Comparison of ENCODE assay signal across 21 cellular contexts in the genomic region with DNA sequence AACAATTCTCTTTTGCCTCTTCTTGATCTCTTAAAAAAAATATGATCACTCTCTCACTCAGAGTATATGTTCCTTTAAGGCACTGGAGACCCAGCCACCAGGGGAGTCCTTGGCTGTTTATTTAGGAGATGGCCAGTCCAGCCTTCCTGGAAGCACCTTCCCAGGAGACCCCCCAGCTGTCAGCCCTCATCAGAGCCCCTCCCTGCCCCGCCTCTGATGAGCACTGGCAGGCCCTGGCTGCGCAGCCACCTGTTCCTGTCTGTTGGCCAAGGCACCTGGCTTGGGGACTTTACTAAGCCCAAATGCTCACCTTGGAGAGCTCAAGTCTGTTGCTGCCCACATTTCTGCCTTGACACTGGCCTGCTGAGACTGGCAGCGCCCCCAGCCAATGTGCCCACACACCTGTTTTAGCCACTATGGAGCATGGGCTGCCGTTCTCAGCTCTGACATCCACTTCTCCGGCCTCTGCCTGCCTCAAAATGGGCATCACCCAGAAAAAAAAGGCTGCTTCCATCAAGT.
"Had no signal": no experiment of that assay in that cellular context is flagged by ENCODE, and none has a peak within 500 bp of the region (broad histone marks: within the 10 kb centered on the region; RNA-seq: fewer than 3 reads in every experiment).

No MANE protein-coding gene starts in this region.

- DNase-seq: activated CD4-positive, alpha-beta T cell treated with anti-CD3 and anti-CD28 coated beads for 1 hour; activated CD4-positive, alpha-beta T cell treated with anti-CD3 and anti-CD28 coated beads, Interleukin-2, amount 50 U/mL, for 4 hours; activated CD8-positive, alpha-beta memory T cell treated with anti-CD3 and anti-CD28 coated beads for 24 hours; activated CD8-positive, alpha-beta memory T cell treated with anti-CD3 and anti-CD28 coated beads, Interleukin-2, amount 50 U/mL, for 4 hours; activated naive CD4-positive, alpha-beta T cell treated with anti-CD3 and anti-CD28 coated beads, Interleukin-2, amount 10 ng/mL, durations not matched to agents 7 days and 5 days; activated T-cell treated with anti-CD3 and anti-CD28 coated beads, Interleukin-2, amount 50 U/mL, for 48 hours; anterior cingulate cortex; body of pancreas; effector memory CD4-positive, alpha-beta T cell; foreskin melanocyte; hypothalamus; left ventricle myocardium superior; mammary epithelial cell; midbrain; natural killer cell; right cardiac atrium; stimulated activated CD4-positive, alpha-beta T cell treated with anti-CD3 and anti-CD28 coated beads, Interleukin-4, amount 100 ng/mL, for 24 hours; stimulated activated naive CD4-positive, alpha-beta T cell treated with Interleukin-2 at 50 U/mL for 16 hours; thyroid gland had no signal

- H3K36me3 ChIP-seq: cardiac muscle cell, pancreas, thyroid gland had no signal

- H3K27ac Mint-ChIP-seq: activated naive CD4-positive, alpha-beta T cell treated with anti-CD3 and anti-CD28 coated beads, Interleukin-2, amount 10 ng/mL, durations not matched to agents 7 days and 5 days; natural killer cell had no signal

- H3K27ac ChIP-seq: body of pancreas, cardiac muscle cell, pancreas, thyroid gland had no signal

- H3K36me3 Mint-ChIP-seq: natural killer cell had no signal

- H3K4me3 Mint-ChIP-seq: activated naive CD4-positive, alpha-beta T cell treated with anti-CD3 and anti-CD28 coated beads, Interleukin-2, amount 10 ng/mL, durations not matched to agents 7 days and 5 days; natural killer cell had no signal

- H3K4me3 ChIP-seq: body of pancreas, cardiac muscle cell, pancreas, thyroid gland had no signal

- ATAC-seq: body of pancreas, left ventricle myocardium superior, natural killer cell, pancreas, right cardiac atrium had no signal

- H3K27me3 ChIP-seq: body of pancreas, cardiac muscle cell, pancreas, thyroid gland had no signal

- H3K4me1 ChIP-seq: body of pancreas, pancreas, thyroid gland had no signal

- H3K9me3 ChIP-seq: body of pancreas, pancreas, thyroid gland had no signal

- H3K27me3 Mint-ChIP-seq: activated naive CD4-positive, alpha-beta T cell treated with anti-CD3 and anti-CD28 coated beads, Interleukin-2, amount 10 ng/mL, durations not matched to agents 7 days and 5 days had no signal
